ENCODE assay signal across 14 cellular contexts in genomic region chrX:23631136-23631535, GRCh38. TPM values are rescaled to one million over a fixed set of nuclear protein-coding genes. Genes with fewer than 3 reads are reported as not detected.
DNase-seq lines count a peak whose midpoint lies in the region.
"Had no signal": no experiment of that assay in that cellular context is flagged by ENCODE, and none has a peak within 500 bp of the region (broad histone marks: within the 10 kb centered on the region; RNA-seq: fewer than 3 reads in every experiment).

No MANE protein-coding gene starts in this region.

- peaks cover 0 to 6% of the 10 kb centered on the region in 2 donors for H3K27me3 Mint-ChIP-seq in CD8-positive, alpha-beta memory T cell

- no peak overlapping the region for H3K4me3 ChIP-seq in CD8-positive, alpha-beta memory T cell (ENCODE audit: low read length)
- H3K4me3 ChIP-seq: GM12878 had no signal

- H3K4me1 ChIP-seq in CD8-positive, alpha-beta memory T cell (ENCODE audit: insufficient read depth, low read length): no peaks in the 10 kb centered on the region
- H3K4me1 ChIP-seq: BE2C, Caco-2 had no signal

- no peaks in the 10 kb centered on the region for H3K9me3 ChIP-seq in CD8-positive, alpha-beta memory T cell (ENCODE audit: low read length)
- H3K9me3 ChIP-seq: BE2C, Caco-2 had no signal

- H3K9me3 Mint-ChIP-seq in CD8-positive, alpha-beta memory T cell: no peaks in the 10 kb centered on the region
- H3K9me3 Mint-ChIP-seq: CD4-positive, CD25-positive, alpha-beta regulatory T cell; H9 had no signal

- no peaks in the 10 kb centered on the region for H3K4me1 Mint-ChIP-seq in CD8-positive, alpha-beta memory T cell
- H3K4me1 Mint-ChIP-seq: CD4-positive, CD25-positive, alpha-beta regulatory T cell; H9 had no signal

- no peaks in the 10 kb centered on the region for H3K36me3 Mint-ChIP-seq in CD8-positive, alpha-beta memory T cell
- H3K36me3 Mint-ChIP-seq: CD4-positive, CD25-positive, alpha-beta regulatory T cell had no signal

- no peaks in the 10 kb centered on the region for H3K27me3 ChIP-seq in CD8-positive, alpha-beta memory T cell (ENCODE audit: insufficient read depth, low read length, poor library complexity, severe bottlenecking)
- H3K27me3 ChIP-seq: BE2C had no signal

- no peak overlapping the region for H3K27ac Mint-ChIP-seq in CD8-positive, alpha-beta memory T cell
- H3K27ac Mint-ChIP-seq: CD4-positive, CD25-positive, alpha-beta regulatory T cell; H9 had no signal

- no peak overlapping the region for H3K4me3 Mint-ChIP-seq in CD8-positive, alpha-beta memory T cell
- H3K4me3 Mint-ChIP-seq: CD4-positive, CD25-positive, alpha-beta regulatory T cell; H9 had no signal

- CTCF ChIA-PET in CD8-positive, alpha-beta memory T cell (lab: Charles Lee): no interaction called here

- DNase-seq in NCI-H226: peak; percentile 14
- DNase-seq in astrocyte of the hippocampus (ENCODE audit: low read depth, low spot score): peak; percentile 3
- peak; percentile 17 for DNase-seq in putamen (ENCODE audit: low spot score)
- no peak for DNase-seq in SKM-1 (lab: John Stamatoyannopoulos, UW; ENCODE audit: unreplicated experiment)
- no peak for DNase-seq in DMS 273 (lab: John Stamatoyannopoulos, UW; ENCODE audit: unreplicated experiment)
- DNase-seq in CD8-positive, alpha-beta memory T cell: no peak
- DNase-seq: ACHN; BE2C; C1 segment of cervical spinal cord; Caco-2; CD4-positive, CD25-positive, alpha-beta regulatory T cell; DMS79 treated with DMSO at 0.1 percent for 48 hours; H9 had no signal

- H3K27ac ChIP-seq in CD8-positive, alpha-beta memory T cell (ENCODE audit: low read depth, low read length): no peak overlapping the region

- POLR2A ChIA-PET in CD8-positive, alpha-beta memory T cell (lab: Charles Lee): no interaction called here

- no peaks in the 10 kb centered on the region for H3K36me3 ChIP-seq in CD8-positive, alpha-beta memory T cell (ENCODE audit: insufficient read depth, low read length)
- H3K36me3 ChIP-seq: BE2C had no signal

RNA-seq across cellular contexts. Expression of gene PRDX4, which starts 36.2 kb away (rescaled TPM):
- 10 to 100 TPM; 59.5 to 61.4 TPM for total RNA-seq in CD8-positive, alpha-beta memory T cell
- 46.7 TPM for polyA plus RNA-seq in CD8-positive, alpha-beta memory T cell

Comparison
In these comparisons a context has a peak if more than half of its experiments do, and no peak if none do; other contexts are left out.
1. DNase-seq: peak in NCI-H226 (single experiment), astrocyte of the hippocampus (single experiment) and putamen (single experiment); none in SKM-1 (single experiment), DMS 273 (single experiment) and CD8-positive, alpha-beta memory T cell (0 of 5).